16 cellular contexts compared by ENCODE assay signal in genomic region chr3:14920536-14920935, GRCh38. TPM values are rescaled to one million over a fixed set of nuclear protein-coding genes. Genes with fewer than 3 reads are reported as not detected.
DNase-seq lines count a peak whose midpoint lies in the region; ATAC-seq and TF ChIP-seq lines count a peak whose summit lies in the region.
"Had no signal": no experiment of that assay in that cellular context is flagged by ENCODE, and none has a peak within 500 bp of the region (broad histone marks: within the 10 kb centered on the region; RNA-seq: fewer than 3 reads in every experiment).

No MANE protein-coding gene starts in this region.

- dilution Hi-C loops in mammary epithelial cell (cut with HindIII; ENCODE audit: low sequenced_read_pairs), result loop anchor here (5.0 kb wide), 1 partner anchor 133 kb away; no protein-coding TSS in a partner anchor

- no peaks in the 10 kb centered on the region for H3K9me3 Mint-ChIP-seq in MCF 10A (ENCODE audit: unreplicated experiment)
- no peaks in the 10 kb centered on the region for H3K9me3 Mint-ChIP-seq in activated CD4-positive, alpha-beta T cell treated with anti-CD3 and anti-CD28 coated beads for 36 hours (ENCODE audit: low read depth)
- H3K9me3 Mint-ChIP-seq: IgD-negative memory B cell had no signal

- H3K27me3 Mint-ChIP-seq in MCF 10A (ENCODE audit: insufficient read depth, unreplicated experiment), result peaks cover 28% of the 10 kb centered on the region
- H3K27me3 Mint-ChIP-seq in activated CD4-positive, alpha-beta T cell treated with anti-CD3 and anti-CD28 coated beads for 36 hours, result no peaks in the 10 kb centered on the region
- H3K27me3 Mint-ChIP-seq: CD4-positive, CD25-positive, alpha-beta regulatory T cell had no signal

- in situ Hi-C loops in mammary epithelial cell (cut with MboI; ENCODE audit: low sequenced_read_pairs in 2 of 2), result loop anchor here (10.0 to 25.0 kb wide), 4 partner anchors 114 to 408 kb away; partner anchors contain the start of gene C3orf20 (in 2 of the 2)

- no peaks in the 10 kb centered on the region for H4K20me1 ChIP-seq in mammary epithelial cell (ENCODE audit: insufficient read depth, low read length)
- no peaks in the 10 kb centered on the region for H4K20me1 ChIP-seq in MM.1S (ENCODE audit: insufficient read depth, low read length)

- no peak for TF ChIP-seq CTCF in mammary epithelial cell (conservative IDR thresholded peaks at IDR 0.05 in 1 of 2, IDR thresholded peaks at IDR 0.05 in 1 of 2; ENCODE audit: extremely low read depth in 1 of 2, insufficient read depth in 1 of 2, low read depth in 1 of 2, low read length in 2 of 2)
- TF ChIP-seq CTCF in MCF 10A (IDR thresholded peaks at IDR 0.05; ENCODE audit: unreplicated experiment), result no peak
- no peak for TF ChIP-seq CTCF in MM.1S (IDR thresholded peaks at IDR 0.05; ENCODE audit: low read length)
- TF ChIP-seq CTCF in foreskin keratinocyte (conservative IDR thresholded peaks at IDR 0.05), result no peak
- TF ChIP-seq CTCF in upper lobe of right lung (IDR thresholded peaks at IDR 0.05), result no peak

- H3K9me3 ChIP-seq in mammary epithelial cell (replicated peaks; ENCODE audit: insufficient read depth, low read length) (no peaks in the 10 kb centered on the region), MM.1S (replicated peaks; ENCODE audit: insufficient read depth, low read length) (no peaks in the 10 kb centered on the region), upper lobe of right lung (no peaks in the 10 kb centered on the region)
- H3K9me3 ChIP-seq: BE2C, Caco-2, HAP-1 had no signal

- peak overlapping the region; percentile 10 for H2AFZ ChIP-seq in mammary epithelial cell (ENCODE audit: low read depth, low read length)
- no peak overlapping the region for H2AFZ ChIP-seq in MM.1S (ENCODE audit: low read length)

- no peak overlapping the region for H3K4me3 Mint-ChIP-seq in MCF 10A (ENCODE audit: unreplicated experiment)
- H3K4me3 Mint-ChIP-seq in activated CD4-positive, alpha-beta T cell treated with anti-CD3 and anti-CD28 coated beads for 36 hours, result no peak overlapping the region
- H3K4me3 Mint-ChIP-seq: CD4-positive, CD25-positive, alpha-beta regulatory T cell; IgD-negative memory B cell had no signal

- H3K4me1 ChIP-seq in mammary epithelial cell (ENCODE audit: insufficient read depth, low read length) (peaks cover 5% of the 10 kb centered on the region), MM.1S (ENCODE audit: low read length) (no peaks in the 10 kb centered on the region), foreskin keratinocyte (no peaks in the 10 kb centered on the region), upper lobe of right lung (peaks cover 4% of the 10 kb centered on the region)
- H3K4me1 ChIP-seq: BE2C, Caco-2, HAP-1 had no signal

- H3K79me2 ChIP-seq in mammary epithelial cell (ENCODE audit: insufficient read depth, low read length), result no peaks in the 10 kb centered on the region
- H3K79me2 ChIP-seq in MM.1S (ENCODE audit: low read length), result no peaks in the 10 kb centered on the region

- no peaks in the 10 kb centered on the region for H3K36me3 ChIP-seq in mammary epithelial cell (ENCODE audit: insufficient read depth, low read length)
- H3K36me3 ChIP-seq in MM.1S (replicated peaks; ENCODE audit: insufficient read depth, low read length), result no peaks in the 10 kb centered on the region
- no peaks in the 10 kb centered on the region for H3K36me3 ChIP-seq in upper lobe of right lung
- H3K36me3 ChIP-seq: BE2C, HAP-1 had no signal

- H3K9me2 ChIP-seq in MM.1S (replicated peaks; ENCODE audit: insufficient read depth, low read length), result no peaks in the 10 kb centered on the region

- H3K9ac ChIP-seq in mammary epithelial cell (ENCODE audit: insufficient read depth, low read length) (no peak overlapping the region), MM.1S (ENCODE audit: low read length) (no peak overlapping the region)

- H3K36me3 Mint-ChIP-seq in MCF 10A (ENCODE audit: insufficient read depth, unreplicated experiment), result no peaks in the 10 kb centered on the region
- H3K36me3 Mint-ChIP-seq in activated CD4-positive, alpha-beta T cell treated with anti-CD3 and anti-CD28 coated beads for 36 hours (ENCODE audit: low read depth), result no peaks in the 10 kb centered on the region
- H3K36me3 Mint-ChIP-seq: CD4-positive, CD25-positive, alpha-beta regulatory T cell; IgD-negative memory B cell had no signal

- intact Hi-C loops in mammary epithelial cell (cut with micrococcal nuclease) (loop anchor here (2.0 to 5.0 kb wide), 3 partner anchors 658 to 1263 kb away; no protein-coding TSS in a partner anchor), MCF 10A (cut with micrococcal nuclease) (loop anchor here (5.0 kb wide), 1 partner anchor 718 kb away; no protein-coding TSS in a partner anchor), upper lobe of right lung (cut with DNase I) (loop anchor here (5.0 kb wide), 1 partner anchor 128 kb away; no protein-coding TSS in a partner anchor)
- intact Hi-C loops in activated CD4-positive, alpha-beta T cell treated with anti-CD3 and anti-CD28 coated beads for 36 hours (cut with DNase I, micrococcal nuclease), result loop anchor here (5.0 kb wide), 2 partner anchors 413 to 718 kb away; no protein-coding TSS in a partner anchor

- no peak overlapping the region for H3K27ac ChIP-seq in mammary epithelial cell (ENCODE audit: insufficient read depth, low read depth, low read length)
- no peak overlapping the region for H3K27ac ChIP-seq in MM.1S (ENCODE audit: low read length)
- H3K27ac ChIP-seq in foreskin keratinocyte, result no peak overlapping the region
- H3K27ac ChIP-seq in upper lobe of right lung, result no peak overlapping the region
- H3K27ac ChIP-seq: HL-60, RWPE1 had no signal

- WGBS in mammary epithelial cell (ENCODE audit: low coverage, missing lambda C conversion rate), result 90% methylated on average over 5 of the region's 5 CpGs

- BruUV-seq in mammary epithelial cell (replicated peaks; lab: Mats Ljungman, UMichigan) (no TSS peak), MCF 10A (replicated peaks; lab: Mats Ljungman, UMichigan) (no TSS peak)

- DNase-seq in mammary epithelial cell, result no peak
- no peak for DNase-seq in MCF 10A (ENCODE audit: unreplicated experiment)
- DNase-seq in MM.1S, result no peak
- no peak for DNase-seq in foreskin keratinocyte
- DNase-seq in upper lobe of right lung, result peak; percentile 36
- no peak for DNase-seq in activated CD4-positive, alpha-beta T cell treated with anti-CD3 and anti-CD28 coated beads for 36 hours
- no peak for DNase-seq in activated CD4-positive, alpha-beta T cell treated with anti-CD3 and anti-CD28 coated beads for 48 hours
- DNase-seq in NCI-H2196 treated with DMSO at 0.1 percent for 48 hours (lab: John Stamatoyannopoulos, UW; ENCODE audit: unreplicated experiment), result no peak
- DNase-seq: GF-D8 had no signal

- ATAC-seq in foreskin keratinocyte, result peak; percentile 10
- ATAC-seq in upper lobe of right lung, result no peak
- ATAC-seq in activated CD4-positive, alpha-beta T cell treated with anti-CD3 and anti-CD28 coated beads for 36 hours, result no peak

- no peak overlapping the region for H3K27ac Mint-ChIP-seq in MCF 10A (ENCODE audit: low read depth, unreplicated experiment)
- H3K27ac Mint-ChIP-seq in activated CD4-positive, alpha-beta T cell treated with anti-CD3 and anti-CD28 coated beads for 36 hours, result no peak overlapping the region
- H3K27ac Mint-ChIP-seq: CD4-positive, CD25-positive, alpha-beta regulatory T cell; IgD-negative memory B cell had no signal

- H3K27me3 ChIP-seq in mammary epithelial cell (ENCODE audit: insufficient read depth, low read length) (peaks cover 4% of the 10 kb centered on the region), MM.1S (replicated peaks; ENCODE audit: insufficient read depth, low read length) (peaks cover 39% of the 10 kb centered on the region), foreskin keratinocyte (peaks cover 9% of the 10 kb centered on the region), upper lobe of right lung (no peaks in the 10 kb centered on the region)
- H3K27me3 ChIP-seq: BE2C had no signal

- H3K4me2 ChIP-seq in mammary epithelial cell (ENCODE audit: insufficient read depth, low read depth, low read length) (no peak overlapping the region), MM.1S (ENCODE audit: low read depth, low read length) (peak overlapping the region; percentile 32; the same call in 1 of the 2 replicates)

- CTCF ChIA-PET in mammary epithelial cell (lab: Charles Lee; ENCODE audit: low non-redundant PET) (interaction anchor here (0.6 to 1.0 kb wide), 3 partner anchors 130 to 717 kb away, joined by 3 read pairs; no protein-coding TSS in a partner anchor), MCF 10A (lab: Yijun Ruan, JAX) (interaction anchor here (0.5 to 9.4 kb wide), 42 partner anchors 8 to 1958 kb away, joined by 3 to 94 read pairs (median 4); partner anchors contain the start of gene C3orf20)
- CTCF ChIA-PET in activated CD4-positive, alpha-beta T cell treated with anti-CD3 and anti-CD28 coated beads for 36 hours (lab: Charles Lee), result interaction anchor here (0.6 to 2.2 kb wide), 39 partner anchors 9 to 957 kb away, joined by 3 to 14 read pairs (median 4); partner anchors contain the start of genes C3orf20 and CCDC174

- H3K4me3 ChIP-seq in mammary epithelial cell (replicated peaks in 1 of 3; ENCODE audit: insufficient read depth in 1 of 3, low read depth in 2 of 3, low read length in 3 of 3) (no peak overlapping the region), MM.1S (ENCODE audit: low read length) (no peak overlapping the region), upper lobe of right lung (no peak overlapping the region)
- H3K4me3 ChIP-seq: HAP-1 had no signal

- H3K4me1 Mint-ChIP-seq in MCF 10A (ENCODE audit: insufficient read depth, unreplicated experiment), result no peaks in the 10 kb centered on the region
- H3K4me1 Mint-ChIP-seq in activated CD4-positive, alpha-beta T cell treated with anti-CD3 and anti-CD28 coated beads for 36 hours, result no peaks in the 10 kb centered on the region
- H3K4me1 Mint-ChIP-seq: IgD-negative memory B cell had no signal

- POLR2A ChIA-PET in MCF 10A (lab: Yijun Ruan, JAX), result interaction anchor here (0.6 to 1.1 kb wide), 5 partner anchors 26 to 717 kb away, joined by 3 to 5 read pairs (median 4); partner anchors contain the start of gene NR2C2
- POLR2A ChIA-PET in activated CD4-positive, alpha-beta T cell treated with anti-CD3 and anti-CD28 coated beads for 36 hours (lab: Charles Lee), result no interaction called here

- no peaks in the 10 kb centered on the region for H3F3A ChIP-seq in MM.1S (ENCODE audit: insufficient read depth, low read length)

RNA-seq across cellular contexts. Expression of gene NR2C2, which starts 26.8 kb away (rescaled TPM):
- total RNA-seq in mammary epithelial cell, result 10 to 100 TPM; 27.0 to 32.7 TPM
- 12.0 TPM for polyA plus RNA-seq in mammary epithelial cell
- 31.9 TPM for polyA minus RNA-seq in mammary epithelial cell
- 42.4 and 45.2 TPM in 2 replicates for total RNA-seq in MCF 10A (2022)
- 18.4 and 20.4 TPM in 2 replicates for total RNA-seq in foreskin keratinocyte
- polyA plus RNA-seq in foreskin keratinocyte, result 2.9 and 3.4 TPM in 2 replicates
- total RNA-seq in upper lobe of right lung, result 52.5 TPM
- 10 to 100 TPM; 46.8 to 52.8 TPM for total RNA-seq in activated CD4-positive, alpha-beta T cell treated with anti-CD3 and anti-CD28 coated beads for 36 hours
